In the genomic region with DNA sequence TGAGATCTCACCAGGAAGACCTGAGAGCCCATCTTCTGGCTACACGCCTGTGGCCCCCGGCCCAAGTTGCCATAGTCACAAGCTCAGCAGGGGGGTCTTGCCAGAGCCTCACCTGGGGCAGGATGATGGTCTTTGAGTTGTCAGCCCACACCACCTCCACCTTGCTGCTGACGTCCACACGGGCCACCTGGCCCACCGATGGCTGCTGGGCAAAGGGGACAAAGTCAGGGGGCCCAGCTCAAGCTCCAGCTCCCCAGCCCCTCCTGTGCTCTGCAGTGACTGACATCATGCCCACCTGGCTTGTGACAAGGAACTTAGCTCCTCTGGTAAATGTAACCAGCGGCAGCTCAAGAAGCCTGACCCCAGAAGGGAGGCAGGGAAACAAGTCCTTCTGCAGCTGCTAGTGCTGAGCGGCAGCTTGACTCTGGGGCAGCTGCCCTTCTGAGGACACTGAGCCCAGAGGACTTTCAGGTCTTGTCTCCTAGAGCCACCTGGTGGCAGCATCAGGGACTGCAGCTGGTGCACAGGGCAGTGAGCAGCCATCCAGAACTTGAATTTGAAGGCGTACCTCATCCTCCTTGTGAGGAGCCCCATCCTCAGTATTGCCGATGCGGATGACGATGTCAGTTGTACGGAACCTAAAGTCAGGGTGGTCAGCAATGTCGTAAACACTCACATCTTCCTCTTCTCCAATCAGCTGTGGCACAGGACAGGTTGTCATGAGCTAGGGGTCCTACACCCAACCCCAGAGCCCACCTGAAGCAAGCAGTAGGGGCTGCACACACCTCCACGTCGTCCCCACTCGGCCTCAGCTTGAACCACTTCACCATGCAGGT, we compare ENCODE assay signal across 9 cellular contexts. TPM values are rescaled to one million over a fixed set of nuclear protein-coding genes. Genes with fewer than 3 reads are reported as not detected.
DNase-seq lines count a peak whose midpoint lies in the region; ATAC-seq, FAIRE-seq and TF ChIP-seq lines count a peak whose summit lies in the region.
"Had no signal": no experiment of that assay in that cellular context is flagged by ENCODE, and none has a peak within 500 bp of the region (broad histone marks: within the 10 kb centered on the region; RNA-seq: fewer than 3 reads in every experiment).

No MANE protein-coding gene starts in this region.

- H3K27me3 ChIP-seq in neuronal stem cell (ENCODE audit: control insufficient read depth in 3 of 3, insufficient read depth in 3 of 3, low read depth in 1 of 3, low read length in 3 of 3) (peaks cover 0 to 2% (median 0%) of the 10 kb centered on the region in 3 experiments), stomach (no peaks in the 10 kb centered on the region)

- DNase-seq in DMS153 (lab: John Stamatoyannopoulos, UW) (peak; percentile 65), KG1 (lab: John Stamatoyannopoulos, UW) (peak; percentile 14), RCC 7860 (ENCODE audit: low spot score) (peak; percentile 80), fibroblast of mammary gland (ENCODE audit: low read depth) (peak; percentile 89), neuronal stem cell (ENCODE audit: low spot score) (peak; percentile 84), stomach (peak; percentile 93)
- DNase-seq in activated T-cell treated with anti-CD3 and anti-CD28 coated beads, Interleukin-2, amount 50 U/mL, for 4 hours, result peak; percentile 89

- H3K4me3 ChIP-seq in fibroblast of mammary gland (ENCODE audit: control insufficient read depth, low read depth, low read length) (no peak overlapping the region), neuronal stem cell (ENCODE audit: low read length in 2 of 2) (no peak overlapping the region), stomach (no peak overlapping the region)

- no peak overlapping the region for H2BK12ac ChIP-seq in neuronal stem cell (ENCODE audit: low read length)

- H3K36me3 Mint-ChIP-seq in activated T-cell treated with anti-CD3 and anti-CD28 coated beads, Interleukin-2, amount 50 U/mL, for 4 hours (ENCODE audit: insufficient read depth), result peaks cover 46% of the 10 kb centered on the region

- TF ChIP-seq CTCF in fibroblast of mammary gland (conservative IDR thresholded peaks at IDR 0.05; ENCODE audit: control insufficient read depth, insufficient read depth, low read depth, low read length) (peak; percentile 94), stomach (IDR thresholded peaks at IDR 0.05) (peak in 6 of 7 experiments; percentile 53 to 99 (median 98))

- peaks cover 3% of the 10 kb centered on the region for H3K79me1 ChIP-seq in neuronal stem cell (ENCODE audit: low read depth, low read length)

- no peak overlapping the region for H2AFZ ChIP-seq in neuronal stem cell (ENCODE audit: low read length)

- no peak overlapping the region for H3K4me2 ChIP-seq in neuronal stem cell (ENCODE audit: insufficient read depth, low read length, poor library complexity, severe bottlenecking)

- no peak overlapping the region for H3K23ac ChIP-seq in neuronal stem cell (ENCODE audit: low read depth, low read length, poor library complexity)

- H2BK120ac ChIP-seq in neuronal stem cell (ENCODE audit: low read depth, low read length), result no peak overlapping the region

- H4K8ac ChIP-seq in neuronal stem cell (ENCODE audit: low read depth, low read length), result no peak overlapping the region

- peaks cover 72 to 87% of the 10 kb centered on the region in 2 donors for H3K36me3 ChIP-seq in neuronal stem cell (replicated peaks in 1 of 2; ENCODE audit: control insufficient read depth in 2 of 2, insufficient read depth in 2 of 2, low read length in 2 of 2)
- peaks cover 68 to 99% (median 97%) of the 10 kb centered on the region in 4 donors for H3K36me3 ChIP-seq in stomach

- H3K14ac ChIP-seq in neuronal stem cell (ENCODE audit: low read length), result no peak overlapping the region

- no peaks in the 10 kb centered on the region for H3K4me1 Mint-ChIP-seq in activated T-cell treated with anti-CD3 and anti-CD28 coated beads, Interleukin-2, amount 50 U/mL, for 4 hours (ENCODE audit: low read depth)
- H3K4me1 Mint-ChIP-seq: activated naive CD4-positive, alpha-beta T cell treated with anti-CD3 and anti-CD28 coated beads, Interleukin-2, amount 50 U/mL, for 24 hours had no signal

- WGBS in neuronal stem cell (ENCODE audit: extremely low coverage in 2 of 2, insufficient read length in 2 of 2, insufficient replicate concordance in 1 of 2), 2 donors, result no CpG with 5 or more reads among the region's 16 CpGs
- WGBS in stomach, 5 donors, result 49 to 59% (median 52%) methylated on average over 9 to 16 of the region's 16 CpGs

- H3K4me3 Mint-ChIP-seq in activated T-cell treated with anti-CD3 and anti-CD28 coated beads, Interleukin-2, amount 50 U/mL, for 4 hours, result no peak overlapping the region
- H3K4me3 Mint-ChIP-seq: activated naive CD4-positive, alpha-beta T cell treated with anti-CD3 and anti-CD28 coated beads, Interleukin-2, amount 50 U/mL, for 24 hours had no signal

- H3K4ac ChIP-seq in neuronal stem cell (ENCODE audit: low read length), result no peak overlapping the region

- no peak overlapping the region for H2BK5ac ChIP-seq in neuronal stem cell (ENCODE audit: low read length)

- no peak overlapping the region for H3K18ac ChIP-seq in neuronal stem cell (ENCODE audit: low read length)

- FAIRE-seq in RCC 7860 (lab: Jason Lieb, UNC), result peak; percentile 62

- no peak overlapping the region for H2AK5ac ChIP-seq in neuronal stem cell (ENCODE audit: low read depth, low read length)

- no peak overlapping the region for H2BK15ac ChIP-seq in neuronal stem cell (ENCODE audit: low read length)

- H3K9ac ChIP-seq in neuronal stem cell (ENCODE audit: low read depth, low read length, poor library complexity), result peak overlapping the region; percentile 25

- H3K9me3 ChIP-seq in neuronal stem cell (replicated peaks in 1 of 2; ENCODE audit: control insufficient read depth in 2 of 2, insufficient read depth in 1 of 2, low read depth in 1 of 2, low read length in 2 of 2) (peaks cover 0 to 1% of the 10 kb centered on the region in 2 donors), stomach (no peaks in the 10 kb centered on the region)

- H3K4me1 ChIP-seq in neuronal stem cell (ENCODE audit: control insufficient read depth in 2 of 2, insufficient read depth in 1 of 2, low read depth in 1 of 2, low read length in 2 of 2), result no peaks in the 10 kb centered on the region
- H3K4me1 ChIP-seq in stomach, result peaks cover 0 to 4% (median 3%) of the 10 kb centered on the region in 4 donors

- intact Hi-C loops in stomach (cut with DNase I; ENCODE audit: low total_unique reads), result loop anchor here (5.0 kb wide), 1 partner anchor 96 kb away; no protein-coding TSS in a partner anchor

- H3K27ac ChIP-seq in neuronal stem cell (replicated peaks; ENCODE audit: low read length), result no peak overlapping the region
- H3K27ac ChIP-seq in stomach, result no peak overlapping the region

- TF ChIP-seq EP300 in stomach (IDR thresholded peaks at IDR 0.05), result no peak

- no peaks in the 10 kb centered on the region for H3K9me3 Mint-ChIP-seq in activated T-cell treated with anti-CD3 and anti-CD28 coated beads, Interleukin-2, amount 50 U/mL, for 4 hours
- H3K9me3 Mint-ChIP-seq: activated naive CD4-positive, alpha-beta T cell treated with anti-CD3 and anti-CD28 coated beads, Interleukin-2, amount 50 U/mL, for 24 hours had no signal

- no peak for TF ChIP-seq POLR2A in stomach (IDR thresholded peaks at IDR 0.05)

- peak; percentile 79 to 82 for ATAC-seq in activated T-cell treated with anti-CD3 and anti-CD28 coated beads, Interleukin-2, amount 50 U/mL, for 4 hours
- no peak for ATAC-seq in HG03039 (IDR thresholded peaks at IDR 0.05; ENCODE audit: unreplicated experiment)

- H4K91ac ChIP-seq in neuronal stem cell (ENCODE audit: low read depth, low read length, poor library complexity), result no peak overlapping the region

- no peaks in the 10 kb centered on the region for H3K27me3 Mint-ChIP-seq in activated T-cell treated with anti-CD3 and anti-CD28 coated beads, Interleukin-2, amount 50 U/mL, for 4 hours (ENCODE audit: low read depth)
- H3K27me3 Mint-ChIP-seq: activated naive CD4-positive, alpha-beta T cell treated with anti-CD3 and anti-CD28 coated beads, Interleukin-2, amount 50 U/mL, for 24 hours had no signal

RNA-seq across cellular contexts. Expression of a gene that starts 13.5 kb away (rescaled TPM):
- total RNA-seq in activated T-cell treated with anti-CD3 and anti-CD28 coated beads, Interleukin-2, amount 50 U/mL, for 4 hours, result 10 to 100 TPM; 16.9 to 22.2 (median 17.4) TPM
- polyA plus RNA-seq in neuronal stem cell (2013, experiment 1 of 2), result 13.3 TPM
- 13.0 TPM for polyA plus RNA-seq in neuronal stem cell (2013, experiment 2 of 2)
- 10 to 100 TPM in 1 of 5 donors, 1 to 10 TPM in 2, under 1 TPM in 1, not detected in 1; 0.45 to 13.9 (median 3.4) TPM for total RNA-seq in stomach
- polyA plus RNA-seq in stomach, result 10 to 100 TPM in 1 of 3 donors, 1 to 10 TPM in 2; 5.8 to 10.6 (median 6.8) TPM

RNA-seq across cellular contexts. Expression of a gene that starts 44.2 kb away (rescaled TPM):
- 10 to 100 TPM; 28.1 to 32.3 (median 31.8) TPM for total RNA-seq in activated T-cell treated with anti-CD3 and anti-CD28 coated beads, Interleukin-2, amount 50 U/mL, for 4 hours
- polyA plus RNA-seq in neuronal stem cell (2013, experiment 1 of 2), result 51.3 TPM
- 47.7 TPM for polyA plus RNA-seq in neuronal stem cell (2013, experiment 2 of 2)
- total RNA-seq in stomach, result 10 to 100 TPM; 29.1 to 49.0 (median 46.4) TPM
- polyA plus RNA-seq in stomach, result 10 to 100 TPM; 25.0 to 43.7 (median 25.3) TPM

RNA-seq across cellular contexts. Expression of a gene that starts 55.0 kb away (rescaled TPM):
- 10 to 100 TPM; 43.2 to 45.1 (median 45.0) TPM for total RNA-seq in activated T-cell treated with anti-CD3 and anti-CD28 coated beads, Interleukin-2, amount 50 U/mL, for 4 hours
- 17.1 TPM for polyA plus RNA-seq in neuronal stem cell (2013, experiment 1 of 2)
- 16.9 TPM for polyA plus RNA-seq in neuronal stem cell (2013, experiment 2 of 2)
- 10 to 100 TPM in 4 of 5 donors, 1 to 10 TPM in 1; 9.9 to 32.7 (median 17.9) TPM for total RNA-seq in stomach
- polyA plus RNA-seq in stomach, result 1 to 10 TPM; 4.6 to 7.2 (median 6.1) TPM

Comparison
In these comparisons a context has a peak if more than half of its experiments do, and no peak if none do; other contexts are left out.
1. DNase-seq: peak in every context shown above with its lines; median percentile 93 in stomach; 89 in activated T-cell treated with anti-CD3 and anti-CD28 coated beads, Interleukin-2, amount 50 U/mL, for 4 hours; 89 in fibroblast of mammary gland; 84 in neuronal stem cell; 80 in RCC 7860; 65 in DMS153; 14 in KG1.